ENCODE assay signal across 10 cellular contexts in genomic region chr11:65718531-65718930, GRCh38. TPM values are rescaled to one million over a fixed set of nuclear protein-coding genes. Genes with fewer than 3 reads are reported as not detected.
A peak's percentile ranks its signal among the peaks of the same experiment; 100 is the strongest.
DNase-seq lines count a peak whose midpoint lies in the region; ATAC-seq and TF ChIP-seq lines count a peak whose summit lies in the region.
"Had no signal": no experiment of that assay in that cellular context is flagged by ENCODE, and none has a peak within 500 bp of the region (broad histone marks: within the 10 kb centered on the region; RNA-seq: fewer than 3 reads in every experiment).

No MANE protein-coding gene starts in this region.

- no peaks in the 10 kb centered on the region for H3K9me3 Mint-ChIP-seq in activated CD8-positive, alpha-beta T cell treated with anti-CD3 and anti-CD28 coated beads for 36 hours
- H3K9me3 Mint-ChIP-seq in immature natural killer cell, result no peaks in the 10 kb centered on the region

- H3K9me3 ChIP-seq in DOHH2 (ENCODE audit: control insufficient read depth, insufficient read depth, low read length), result no peaks in the 10 kb centered on the region
- H3K9me3 ChIP-seq: vagina had no signal

- H3K36me3 ChIP-seq in DOHH2 (ENCODE audit: control insufficient read depth, low read length), result peaks cover 65% of the 10 kb centered on the region

- intact Hi-C loops in activated CD8-positive, alpha-beta T cell treated with anti-CD3 and anti-CD28 coated beads for 36 hours (cut with micrococcal nuclease), result no loop called here

- TF ChIP-seq CTCF in 22Rv1 (IDR thresholded peaks at IDR 0.05) (no peak), DOHH2 (IDR thresholded peaks at IDR 0.05; ENCODE audit: low read depth, low read length, poor library complexity, severe bottlenecking) (no peak)
- no peak for TF ChIP-seq CTCF in activated CD8-positive, alpha-beta T cell treated with anti-CD3 and anti-CD28 coated beads for 36 hours (IDR thresholded peaks at IDR 0.05)

- DNase-seq in activated CD8-positive, alpha-beta T cell treated with anti-CD3 and anti-CD28 coated beads for 36 hours, result no peak
- DNase-seq in immature natural killer cell, result no peak
- no peak for DNase-seq in stimulated activated CD4-positive, alpha-beta T cell treated with anti-CD3 and anti-CD28 coated beads, Interleukin-15, amount 100 ng/mL, for 24 hours
- DNase-seq: NCI-H187 had no signal

- H3K4me1 ChIP-seq in DOHH2 (ENCODE audit: control insufficient read depth, low read length), result peaks cover 21% of the 10 kb centered on the region

- CTCF ChIA-PET in activated CD8-positive, alpha-beta T cell treated with anti-CD3 and anti-CD28 coated beads for 36 hours (lab: Charles Lee), result interaction anchor here (1.1 to 2.6 kb wide), 3 partner anchors 61 to 141 kb away, joined by 4 to 27 read pairs (median 5); partner anchors contain the start of gene MUS81

- ATAC-seq in activated CD8-positive, alpha-beta T cell treated with anti-CD3 and anti-CD28 coated beads for 36 hours, result no peak
- ATAC-seq in HG03108 (IDR thresholded peaks at IDR 0.05; ENCODE audit: unreplicated experiment) (no peak), GM19467 (IDR thresholded peaks at IDR 0.05; ENCODE audit: unreplicated experiment) (no peak), HG02798 (IDR thresholded peaks at IDR 0.05; ENCODE audit: poor library complexity, unreplicated experiment) (no peak)

- peaks cover 6% of the 10 kb centered on the region; the same call in 1 of the 2 replicates for H3F3A ChIP-seq in DOHH2 (ENCODE audit: control insufficient read depth, insufficient read depth)

- H3K4me1 Mint-ChIP-seq in activated CD8-positive, alpha-beta T cell treated with anti-CD3 and anti-CD28 coated beads for 36 hours (ENCODE audit: low read depth), result peaks cover 25% of the 10 kb centered on the region
- H3K4me1 Mint-ChIP-seq in immature natural killer cell, result peaks cover 30 to 36% of the 10 kb centered on the region in 2 donors

- H3K4me2 ChIP-seq in DOHH2 (ENCODE audit: low read length), result peak overlapping the region; percentile 84

- H3K36me3 Mint-ChIP-seq in activated CD8-positive, alpha-beta T cell treated with anti-CD3 and anti-CD28 coated beads for 36 hours (ENCODE audit: low read depth), result peaks cover 57% of the 10 kb centered on the region
- peaks cover 12 to 32% (median 13%) of the 10 kb centered on the region in 3 donors for H3K36me3 Mint-ChIP-seq in immature natural killer cell

- peak overlapping the region; percentile 96 for H3K27ac Mint-ChIP-seq in activated CD8-positive, alpha-beta T cell treated with anti-CD3 and anti-CD28 coated beads for 36 hours
- peak overlapping the region in 2 of 6 donors; percentile 49 to 86 for H3K27ac Mint-ChIP-seq in immature natural killer cell

- POLR2A ChIA-PET in activated CD8-positive, alpha-beta T cell treated with anti-CD3 and anti-CD28 coated beads for 36 hours (lab: Charles Lee), result interaction anchor here (1.2 to 1.4 kb wide), 2 partner anchors 11 to 100 kb away, joined by 3 read pairs; no protein-coding TSS in a partner anchor

- no peaks in the 10 kb centered on the region for H4K20me1 ChIP-seq in DOHH2 (ENCODE audit: control insufficient read depth, insufficient read depth, low read depth, low read length)

- H3K4me3 Mint-ChIP-seq in activated CD8-positive, alpha-beta T cell treated with anti-CD3 and anti-CD28 coated beads for 36 hours, result peak overlapping the region; percentile 88
- peak overlapping the region; percentile 42 to 92 (median 89) for H3K4me3 Mint-ChIP-seq in immature natural killer cell

- H3K27ac ChIP-seq in 22Rv1, result peak overlapping the region; percentile 86; the same call in 1 of the 2 replicates
- no peak overlapping the region for H3K27ac ChIP-seq in DOHH2 (ENCODE audit: low read depth, low read length)

- peaks cover 40% of the 10 kb centered on the region for H3K79me2 ChIP-seq in DOHH2 (ENCODE audit: control insufficient read depth, low read length)

- H3K27me3 ChIP-seq in DOHH2 (ENCODE audit: control insufficient read depth, low read length), result no peaks in the 10 kb centered on the region
- H3K27me3 ChIP-seq: vagina had no signal

- H3K27me3 Mint-ChIP-seq in activated CD8-positive, alpha-beta T cell treated with anti-CD3 and anti-CD28 coated beads for 36 hours, result no peaks in the 10 kb centered on the region
- H3K27me3 Mint-ChIP-seq in immature natural killer cell (ENCODE audit: low read depth in 3 of 3), result peaks cover 0 to 14% (median 2%) of the 10 kb centered on the region in 3 donors

- H3K9me2 ChIP-seq in DOHH2 (replicated peaks; ENCODE audit: control insufficient read depth, low read length), result no peaks in the 10 kb centered on the region

- H3K4me3 ChIP-seq in DOHH2 (ENCODE audit: low read length), result peak overlapping the region; percentile 93

RNA-seq across cellular contexts. Expression of gene RNASEH2C, which starts 2.1 kb away (rescaled TPM):
- total RNA-seq in activated CD8-positive, alpha-beta T cell treated with anti-CD3 and anti-CD28 coated beads for 36 hours, result 100 to 1,000 TPM; 101 to 109 TPM
- 100 to 1,000 TPM in 2 of 3 donors, 10 to 100 TPM in 1; 37.4 to 160 (median 124) TPM for polyA plus RNA-seq in immature natural killer cell

RNA-seq across cellular contexts. Expression of gene KAT5, which starts 6.5 kb away (rescaled TPM):
- 10 to 100 TPM; 67.7 to 71.8 TPM for total RNA-seq in activated CD8-positive, alpha-beta T cell treated with anti-CD3 and anti-CD28 coated beads for 36 hours
- polyA plus RNA-seq in immature natural killer cell, result 10 to 100 TPM; 41.8 to 49.4 (median 47.7) TPM

RNA-seq across cellular contexts. Expression of gene RELA, which starts 55.8 kb away (rescaled TPM):
- total RNA-seq in activated CD8-positive, alpha-beta T cell treated with anti-CD3 and anti-CD28 coated beads for 36 hours, result 10 to 100 TPM; 65.6 to 72.5 TPM
- 10 to 100 TPM; 38.5 to 88.4 (median 41.8) TPM for polyA plus RNA-seq in immature natural killer cell
